Comparison of ENCODE assay signal across 9 cellular contexts in the genomic region with DNA sequence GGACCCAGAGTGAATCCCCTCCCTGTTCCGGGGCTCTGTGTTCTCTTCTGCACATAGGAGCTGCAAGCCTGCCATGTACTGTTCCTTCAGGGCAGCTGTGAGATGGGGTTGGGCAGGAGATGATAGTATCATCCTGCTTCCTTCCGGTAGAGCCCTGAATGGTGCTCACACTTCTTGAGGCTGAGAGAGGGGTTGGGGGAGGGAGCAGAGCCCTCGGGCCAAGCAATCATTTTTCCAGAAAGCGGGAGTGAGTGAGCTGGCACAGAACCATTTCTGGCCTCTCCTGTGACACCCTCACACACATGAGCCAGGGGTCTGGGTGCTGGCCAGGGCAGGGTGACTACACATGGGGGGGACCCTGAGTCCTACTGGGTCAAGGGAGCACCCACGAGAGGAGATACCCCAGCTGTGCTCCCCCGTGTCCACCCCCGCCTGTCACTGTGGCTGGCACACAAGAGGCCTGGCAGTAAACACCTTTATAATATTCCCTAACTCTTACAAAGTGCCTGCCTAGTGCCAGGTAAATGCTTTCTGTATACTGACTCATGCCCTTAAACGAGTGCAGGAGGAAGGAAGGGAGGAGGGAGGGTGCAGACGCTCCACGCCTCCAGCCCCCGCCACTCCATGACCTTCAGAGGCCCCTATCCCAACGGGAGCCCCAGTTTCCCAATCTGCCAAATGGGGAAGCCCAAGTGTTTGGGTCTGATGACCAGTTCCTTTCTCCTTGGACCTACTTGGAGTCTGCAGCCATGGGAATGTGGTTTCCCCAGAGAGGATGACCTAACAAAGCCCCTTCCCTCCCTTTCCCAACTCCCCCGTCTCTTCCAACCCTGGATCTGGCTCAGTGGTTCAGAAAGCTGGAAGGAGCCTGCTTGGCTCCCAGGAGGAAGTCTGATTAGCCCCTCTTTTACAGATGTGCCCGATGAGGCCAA. TPM values are rescaled to one million over a fixed set of nuclear protein-coding genes. Genes with fewer than 3 reads are reported as not detected.
DNase-seq lines count a peak whose midpoint lies in the region; ATAC-seq and TF ChIP-seq lines count a peak whose summit lies in the region.
"Had no signal": no experiment of that assay in that cellular context is flagged by ENCODE, and none has a peak within 500 bp of the region (broad histone marks: within the 10 kb centered on the region; RNA-seq: fewer than 3 reads in every experiment).

No MANE protein-coding gene starts in this region.

- ATAC-seq in activated B cell treated with CpG ODN at 0.5 μM for 24 hours (ENCODE audit: low read depth) (peak; percentile 7), GM21619 (IDR thresholded peaks at IDR 0.05; ENCODE audit: unreplicated experiment) (no peak)
- peak in 1 of 2 donors; percentile 17 for ATAC-seq in stimulated activated naive B cell treated with anti-CD40 and anti-IgM and Interleukin-4, amounts not matched to agents 10 μg/mL and 1 μg/mL and 100 μg/mL, for 72 hours (replicated peaks)

- TF ChIP-seq CTCF in GM13977 (IDR thresholded peaks at IDR 0.05; ENCODE audit: extremely low read depth, insufficient read depth, missing control alignments) (no peak), activated B cell treated with CpG ODN at 0.5 μM for 24 hours (IDR thresholded peaks at IDR 0.05) (no peak)

- peaks cover 93% of the 10 kb centered on the region for H3K4me1 Mint-ChIP-seq in activated B cell treated with CpG ODN at 0.5 μM for 24 hours
- peaks cover 72 to 94% of the 10 kb centered on the region in 2 donors for H3K4me1 Mint-ChIP-seq in stimulated activated naive B cell treated with anti-CD40 and anti-IgM and Interleukin-4, amounts not matched to agents 10 μg/mL and 1 μg/mL and 100 μg/mL, for 72 hours

- intact Hi-C loops in activated B cell treated with CpG ODN at 0.5 μM for 24 hours (cut with micrococcal nuclease): loop anchor here (2.0 kb wide), 1 partner anchor 33 kb away; no protein-coding TSS in a partner anchor

- H3K36me3 Mint-ChIP-seq in activated B cell treated with CpG ODN at 0.5 μM for 24 hours (ENCODE audit: low read depth): peaks cover 83% of the 10 kb centered on the region
- H3K36me3 Mint-ChIP-seq in stimulated activated naive B cell treated with anti-CD40 and anti-IgM and Interleukin-4, amounts not matched to agents 10 μg/mL and 1 μg/mL and 100 μg/mL, for 72 hours: peaks cover 74 to 83% of the 10 kb centered on the region in 2 donors

- DNase-seq in GM13977 (ENCODE audit: low spot score) (peak; percentile 62), HK-2 (ENCODE audit: unreplicated experiment) (peak; percentile 59), activated B cell treated with CpG ODN at 0.5 μM for 24 hours (no peak), fibroblast of peridontal ligament (ENCODE audit: extremely low read depth) (peak; percentile 29), hepatic stellate cell (ENCODE audit: low spot score) (no peak), H4 (ENCODE audit: low spot score) (no peak)
- no peak for DNase-seq in stimulated activated naive B cell treated with anti-CD40 and anti-IgM and Interleukin-4, amounts not matched to agents 10 μg/mL and 1 μg/mL and 100 μg/mL, for 72 hours

- CTCF ChIA-PET in activated B cell treated with CpG ODN at 0.5 μM for 24 hours (lab: Charles Lee): interaction anchor here (1.2 to 3.6 kb wide), 5 partner anchors 9 to 33 kb away, joined by 4 to 46 read pairs (median 5); partner anchors contain the start of gene AKNA

- H3K27ac Mint-ChIP-seq in activated B cell treated with CpG ODN at 0.5 μM for 24 hours: peak overlapping the region; percentile 98
- peak overlapping the region; percentile 97 for H3K27ac Mint-ChIP-seq in stimulated activated naive B cell treated with anti-CD40 and anti-IgM and Interleukin-4, amounts not matched to agents 10 μg/mL and 1 μg/mL and 100 μg/mL, for 72 hours

- POLR2A ChIA-PET in activated B cell treated with CpG ODN at 0.5 μM for 24 hours (lab: Charles Lee): interaction anchor here (0.5 to 15.2 kb wide), 24 partner anchors 9 to 959 kb away, joined by 3 to 913 read pairs (median 6); partner anchors contain the start of genes AKNA and ATP6V1G1

- no peaks in the 10 kb centered on the region for H3K9me3 Mint-ChIP-seq in activated B cell treated with CpG ODN at 0.5 μM for 24 hours
- H3K9me3 Mint-ChIP-seq in stimulated activated naive B cell treated with anti-CD40 and anti-IgM and Interleukin-4, amounts not matched to agents 10 μg/mL and 1 μg/mL and 100 μg/mL, for 72 hours: peaks cover 2 to 5% of the 10 kb centered on the region in 2 donors

- H3K4me3 Mint-ChIP-seq in activated B cell treated with CpG ODN at 0.5 μM for 24 hours: peak overlapping the region; percentile 44
- peak overlapping the region; percentile 66 to 73 for H3K4me3 Mint-ChIP-seq in stimulated activated naive B cell treated with anti-CD40 and anti-IgM and Interleukin-4, amounts not matched to agents 10 μg/mL and 1 μg/mL and 100 μg/mL, for 72 hours

- no peaks in the 10 kb centered on the region for H3K27me3 Mint-ChIP-seq in activated B cell treated with CpG ODN at 0.5 μM for 24 hours
- H3K27me3 Mint-ChIP-seq in stimulated activated naive B cell treated with anti-CD40 and anti-IgM and Interleukin-4, amounts not matched to agents 10 μg/mL and 1 μg/mL and 100 μg/mL, for 72 hours: no peaks in the 10 kb centered on the region

- in situ Hi-C loops in GM13977 (cut with MboI; ENCODE audit: low pct_unique_long_range_greater_than_20kb, low sequenced_read_pairs, unreplicated experiment): no loop called here

RNA-seq across cellular contexts. Expression of gene AKNA, which starts 15.5 kb away (rescaled TPM):
- 283 and 322 TPM in 2 replicates for total RNA-seq in activated B cell treated with CpG ODN at 0.5 μM for 24 hours
- total RNA-seq in H4 (2014; rRNA removed; shearing (Covaris generic)): 2.3 and 3.4 TPM in 2 replicates

RNA-seq across cellular contexts. Expression of gene ORM2, which starts 42.6 kb away (rescaled TPM):
- not detected in 2 replicates for total RNA-seq in activated B cell treated with CpG ODN at 0.5 μM for 24 hours
- 0.19 TPM in 1 of 2 replicates, not detected in the other for total RNA-seq in H4 (2014; rRNA removed; shearing (Covaris generic))
- total RNA-seq: NCI-H460 had no signal

RNA-seq across cellular contexts. Expression of gene ORM1, which starts 49.4 kb away (rescaled TPM):
- not detected in 2 replicates for total RNA-seq in activated B cell treated with CpG ODN at 0.5 μM for 24 hours
- 0.33 TPM in 1 of 2 replicates, not detected in the other for total RNA-seq in H4 (2014; rRNA removed; shearing (Covaris generic))
- total RNA-seq: NCI-H460 had no signal

Comparison
In these comparisons a context has a peak if more than half of its experiments do, and no peak if none do; other contexts are left out.
1. DNase-seq: peak in GM13977 (single experiment), HK-2 (single experiment) and fibroblast of peridontal ligament (single experiment); none in activated B cell treated with CpG ODN at 0.5 μM for 24 hours (single experiment), stimulated activated naive B cell treated with anti-CD40 and anti-IgM and Interleukin-4, amounts not matched to agents 10 μg/mL and 1 μg/mL and 100 μg/mL, for 72 hours (single experiment), hepatic stellate cell (single experiment) and H4 (single experiment).
2. RNA of gene AKNA, which starts 15.5 kb away (total RNA-seq): 283 to 322 TPM in activated B cell treated with CpG ODN at 0.5 μM for 24 hours; 2.3 to 3.4 TPM in H4; every median in the first group is over 10 times any median in the second.